ENCODE assay signal across 23 cellular contexts in genomic region chr12:3810540-3810939, GRCh38.
"Had no signal": no experiment of that assay in that cellular context is flagged by ENCODE, and none has a peak within 500 bp of the region (broad histone marks: within the 10 kb centered on the region; RNA-seq: fewer than 3 reads in every experiment).

No MANE protein-coding gene starts in this region.

- H3K36me3 Mint-ChIP-seq: activated naive CD4-positive, alpha-beta T cell treated with anti-CD3 and anti-CD28 coated beads, Interleukin-2, amount 50 U/mL, for 72 hours; natural killer cell treated with Interleukin-12 subunit alpha and Interleukin-12 subunit beta and Interleukin-15 and Interleukin-18, amount 100 ng/mL, for 72 hours had no signal

- H3K27me3 Mint-ChIP-seq: activated CD4-positive, alpha-beta T cell treated with anti-CD3 and anti-CD28 coated beads for 36 hours; natural killer cell treated with Interleukin-12 subunit alpha and Interleukin-12 subunit beta and Interleukin-15 and Interleukin-18, amount 100 ng/mL, for 72 hours; progenitor cell of endocrine pancreas; type B pancreatic cell had no signal

- H3K4me3 ChIP-seq: colonic mucosa, esophagus muscularis mucosa, hepatocyte, lung, testis, vagina had no signal

- H3K27ac ChIP-seq: colonic mucosa, esophagus muscularis mucosa, hepatocyte, testis, vagina had no signal

- H3K27ac Mint-ChIP-seq: activated CD4-positive, alpha-beta T cell treated with anti-CD3 and anti-CD28 coated beads for 36 hours; activated naive CD4-positive, alpha-beta T cell treated with anti-CD3 and anti-CD28 coated beads, Interleukin-2, amount 50 U/mL, for 72 hours; activated T-cell treated with anti-CD3 and anti-CD28 coated beads, Interleukin-2, amount 50 U/mL, for 72 hours; natural killer cell treated with Interleukin-12 subunit alpha and Interleukin-12 subunit beta and Interleukin-15 and Interleukin-18, amount 100 ng/mL, for 72 hours; progenitor cell of endocrine pancreas; type B pancreatic cell; WTC11 had no signal

- H3K27me3 ChIP-seq: colonic mucosa, esophagus muscularis mucosa, hepatocyte, testis, vagina had no signal

- H2AFZ ChIP-seq: hepatocyte had no signal

- DNase-seq: activated CD4-positive, alpha-beta T cell treated with anti-CD3 and anti-CD28 coated beads for 36 hours; activated CD4-positive, alpha-beta T cell treated with anti-CD3 and anti-CD28 coated beads, Interleukin-2, amount 50 U/mL, for 48 hours; activated gamma-delta T cell; activated T-cell treated with anti-CD3 and anti-CD28 coated beads, Interleukin-2, amount 50 U/mL, for 72 hours; central memory CD4-positive, alpha-beta T cell; colonic mucosa; glutamatergic neuron; immature natural killer cell; retina; stimulated activated CD4-positive, alpha-beta T cell treated with anti-CD3 and anti-CD28 coated beads, Interleukin-2, amount 100 ng/mL, for 48 hours; stimulated activated CD8-positive, alpha-beta memory T cell treated with anti-CD3 and anti-CD28 coated beads, Interleukin-4, amount 100 ng/mL, for 48 hours; stimulated activated naive CD4-positive, alpha-beta T cell; T-helper 9 cell; testis had no signal

- H3K9me3 ChIP-seq: colonic mucosa, esophagus muscularis mucosa, testis, vagina had no signal

- H3K4me3 Mint-ChIP-seq: activated CD4-positive, alpha-beta T cell treated with anti-CD3 and anti-CD28 coated beads for 36 hours; activated T-cell treated with anti-CD3 and anti-CD28 coated beads, Interleukin-2, amount 50 U/mL, for 72 hours; immature natural killer cell; natural killer cell treated with Interleukin-12 subunit alpha and Interleukin-12 subunit beta and Interleukin-15 and Interleukin-18, amount 100 ng/mL, for 72 hours; type B pancreatic cell; WTC11 had no signal

- H3K79me2 ChIP-seq: hepatocyte had no signal

- H3K9me3 Mint-ChIP-seq: activated naive CD4-positive, alpha-beta T cell treated with anti-CD3 and anti-CD28 coated beads, Interleukin-2, amount 50 U/mL, for 72 hours; activated T-cell treated with anti-CD3 and anti-CD28 coated beads, Interleukin-2, amount 50 U/mL, for 72 hours; immature natural killer cell; natural killer cell treated with Interleukin-12 subunit alpha and Interleukin-12 subunit beta and Interleukin-15 and Interleukin-18, amount 100 ng/mL, for 72 hours; type B pancreatic cell; WTC11 had no signal

- H3K36me3 ChIP-seq: colonic mucosa, vagina had no signal

- H3K4me2 ChIP-seq: hepatocyte had no signal

- H3K4me1 ChIP-seq: colonic mucosa, esophagus muscularis mucosa, vagina had no signal

- H3K4me1 Mint-ChIP-seq: immature natural killer cell had no signal
